13 cellular contexts compared by ENCODE assay signal in genomic region chr11:35087648-35088047, GRCh38. TPM values are rescaled to one million over a fixed set of nuclear protein-coding genes. Genes with fewer than 3 reads are reported as not detected.
DNase-seq lines count a peak whose midpoint lies in the region; ATAC-seq and TF ChIP-seq lines count a peak whose summit lies in the region.
"Had no signal": no experiment of that assay in that cellular context is flagged by ENCODE, and none has a peak within 500 bp of the region (broad histone marks: within the 10 kb centered on the region; RNA-seq: fewer than 3 reads in every experiment).

No MANE protein-coding gene starts in this region.

- no peak for DNase-seq in activated T-cell treated with anti-CD3 and anti-CD28 coated beads, Interleukin-2, amount 50 U/mL, for 24 hours
- DNase-seq in activated T-cell treated with anti-CD3 and anti-CD28 coated beads for 4 hours: no peak
- DNase-seq in OCI-M1 (lab: John Stamatoyannopoulos, UW): peak; percentile 50
- DNase-seq in foreskin keratinocyte: no peak
- no peak for DNase-seq in progenitor cell of endocrine pancreas (ENCODE audit: low spot score, unreplicated experiment)
- DNase-seq in putamen (ENCODE audit: low spot score): no peak
- DNase-seq in H4 (ENCODE audit: low spot score): no peak
- DNase-seq: activated CD4-positive, alpha-beta T cell treated with anti-CD3 and anti-CD28 coated beads, Interleukin-2, amount 50 U/mL, for 4 hours; stimulated activated CD8-positive, alpha-beta memory T cell treated with anti-CD3 and anti-CD28 coated beads, Interleukin-4, amount 100 ng/mL, for 48 hours had no signal

- H3K27me3 ChIP-seq in foreskin keratinocyte: no peaks in the 10 kb centered on the region

- peaks cover 81% of the 10 kb centered on the region for H3K4me1 Mint-ChIP-seq in activated T-cell treated with anti-CD3 and anti-CD28 coated beads, Interleukin-2, amount 50 U/mL, for 24 hours (ENCODE audit: low read depth)
- peaks cover 67% of the 10 kb centered on the region for H3K4me1 Mint-ChIP-seq in stimulated activated memory B cell treated with anti-CD40 and anti-IgM and Interleukin-4, amounts not matched to agents 10 μg/mL and 1 μg/mL and 100 μg/mL, for 72 hours
- no peaks in the 10 kb centered on the region for H3K4me1 Mint-ChIP-seq in progenitor cell of endocrine pancreas (ENCODE audit: low read depth)

- no peak for ATAC-seq in foreskin keratinocyte
- no peak for ATAC-seq in stimulated activated memory B cell treated with anti-CD40 and anti-IgM and Interleukin-4, amounts not matched to agents 10 μg/mL and 1 μg/mL and 100 μg/mL, for 72 hours

- no peaks in the 10 kb centered on the region for H3K27me3 Mint-ChIP-seq in activated T-cell treated with anti-CD3 and anti-CD28 coated beads, Interleukin-2, amount 50 U/mL, for 24 hours
- H3K27me3 Mint-ChIP-seq in stimulated activated memory B cell treated with anti-CD40 and anti-IgM and Interleukin-4, amounts not matched to agents 10 μg/mL and 1 μg/mL and 100 μg/mL, for 72 hours: no peaks in the 10 kb centered on the region
- peaks cover 8% of the 10 kb centered on the region for H3K27me3 Mint-ChIP-seq in progenitor cell of endocrine pancreas
- H3K27me3 Mint-ChIP-seq: central memory CD8-positive, alpha-beta T cell; IgD-negative memory B cell had no signal

- H3K27ac ChIP-seq in foreskin keratinocyte: peak overlapping the region; percentile 50

- peak overlapping the region; percentile 50 for H3K27ac Mint-ChIP-seq in activated T-cell treated with anti-CD3 and anti-CD28 coated beads, Interleukin-2, amount 50 U/mL, for 24 hours
- H3K27ac Mint-ChIP-seq in stimulated activated memory B cell treated with anti-CD40 and anti-IgM and Interleukin-4, amounts not matched to agents 10 μg/mL and 1 μg/mL and 100 μg/mL, for 72 hours: peak overlapping the region; percentile 91
- H3K27ac Mint-ChIP-seq in progenitor cell of endocrine pancreas: no peak overlapping the region

- peaks cover 38% of the 10 kb centered on the region for H3K4me1 ChIP-seq in foreskin keratinocyte
- H3K4me1 ChIP-seq: prostate gland had no signal

- TF ChIP-seq CTCF in foreskin keratinocyte (conservative IDR thresholded peaks at IDR 0.05) (no peak), progenitor cell of endocrine pancreas (IDR thresholded peaks at IDR 0.05; ENCODE audit: unreplicated experiment) (no peak)

- no peaks in the 10 kb centered on the region for H3K9me3 Mint-ChIP-seq in activated T-cell treated with anti-CD3 and anti-CD28 coated beads, Interleukin-2, amount 50 U/mL, for 24 hours
- peaks cover 3% of the 10 kb centered on the region for H3K9me3 Mint-ChIP-seq in stimulated activated memory B cell treated with anti-CD40 and anti-IgM and Interleukin-4, amounts not matched to agents 10 μg/mL and 1 μg/mL and 100 μg/mL, for 72 hours
- H3K9me3 Mint-ChIP-seq in progenitor cell of endocrine pancreas (ENCODE audit: low read depth): peaks cover 10% of the 10 kb centered on the region
- H3K9me3 Mint-ChIP-seq: central memory CD8-positive, alpha-beta T cell; IgD-negative memory B cell had no signal

- no peak overlapping the region for H3K4me3 Mint-ChIP-seq in activated T-cell treated with anti-CD3 and anti-CD28 coated beads, Interleukin-2, amount 50 U/mL, for 24 hours
- no peak overlapping the region for H3K4me3 Mint-ChIP-seq in stimulated activated memory B cell treated with anti-CD40 and anti-IgM and Interleukin-4, amounts not matched to agents 10 μg/mL and 1 μg/mL and 100 μg/mL, for 72 hours
- no peak overlapping the region for H3K4me3 Mint-ChIP-seq in progenitor cell of endocrine pancreas (ENCODE audit: low read depth)
- H3K4me3 Mint-ChIP-seq: central memory CD8-positive, alpha-beta T cell had no signal

- H3K36me3 Mint-ChIP-seq in activated T-cell treated with anti-CD3 and anti-CD28 coated beads, Interleukin-2, amount 50 U/mL, for 24 hours (ENCODE audit: low read depth): no peaks in the 10 kb centered on the region
- peaks cover 6% of the 10 kb centered on the region for H3K36me3 Mint-ChIP-seq in stimulated activated memory B cell treated with anti-CD40 and anti-IgM and Interleukin-4, amounts not matched to agents 10 μg/mL and 1 μg/mL and 100 μg/mL, for 72 hours
- H3K36me3 Mint-ChIP-seq in progenitor cell of endocrine pancreas (ENCODE audit: insufficient read depth): no peaks in the 10 kb centered on the region
- H3K36me3 Mint-ChIP-seq: IgD-negative memory B cell had no signal

RNA-seq across cellular contexts. Expression of gene CD44, which starts 51.3 kb away (rescaled TPM):
- total RNA-seq in foreskin keratinocyte: 1,058 and 1,283 TPM in 2 replicates
- 489 and 531 TPM in 2 replicates for polyA plus RNA-seq in foreskin keratinocyte
- total RNA-seq in progenitor cell of endocrine pancreas: 1.9 and 3.8 TPM in 2 replicates
- total RNA-seq in H4 (2014; rRNA removed; shearing (Covaris generic)): 211 and 238 TPM in 2 replicates

Comparison
In these comparisons a context has a peak if more than half of its experiments do, and no peak if none do; other contexts are left out.
1. RNA of gene CD44, which starts 51.3 kb away (total RNA-seq): 1,058 to 1,283 TPM in foreskin keratinocyte and 211 to 238 TPM in H4; 1.9 to 3.8 TPM in progenitor cell of endocrine pancreas; every median in the first group is over 10 times any median in the second.